In the genomic region with DNA sequence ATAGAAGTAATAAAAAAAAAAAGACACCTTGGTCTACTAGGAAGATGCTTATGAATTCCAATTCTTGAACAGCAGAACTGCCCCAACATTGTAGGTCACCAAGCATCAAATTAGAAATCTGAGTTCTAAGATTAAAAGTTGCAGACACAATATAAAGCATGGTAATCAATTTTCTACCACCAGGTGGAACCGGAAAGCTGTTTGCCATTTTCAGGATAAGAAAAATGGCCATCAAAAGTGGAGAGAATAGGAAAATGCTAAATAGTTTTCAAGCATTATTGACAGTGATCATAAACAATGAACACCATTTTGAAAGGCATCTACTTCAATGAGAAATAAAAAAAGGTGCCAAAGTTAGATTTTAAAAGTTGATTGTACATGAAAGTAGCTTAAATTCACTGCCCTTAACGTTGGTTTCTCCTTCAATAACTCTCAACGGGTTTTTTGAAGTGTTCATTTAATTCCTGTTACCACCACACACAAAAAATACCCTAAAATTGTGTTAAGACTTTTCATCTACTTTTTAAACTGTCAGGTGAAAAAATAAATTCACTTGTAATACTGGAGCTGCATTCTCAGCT, we compare ENCODE assay signal across 1 cellular context.
TF ChIP-seq lines count a peak whose summit lies in the region.

No MANE protein-coding gene starts in this region.

TF ChIP-seq in SK-N-SH treated with all-trans-retinoic acid at 6 μM for 48 hours, 23 proteins besides CTCF, POLR2A, EP300 and RAD21 (continued from another document):
- TF ChIP-seq ZNF70 (CRISPR knock-in tag; IDR thresholded peaks at IDR 0.05) (no peak), GLIS3 (CRISPR knock-in tag; IDR thresholded peaks at IDR 0.05) (no peak), ZNF8 (CRISPR knock-in tag; IDR thresholded peaks at IDR 0.05) (no peak), CSDC2 (CRISPR knock-in tag; IDR thresholded peaks at IDR 0.05) (no peak), ZFP30 (CRISPR knock-in tag; IDR thresholded peaks at IDR 0.05) (no peak), RARB (CRISPR knock-in tag; IDR thresholded peaks at IDR 0.05) (no peak), ESRRG (CRISPR knock-in tag; IDR thresholded peaks at IDR 0.05) (no peak), ISL1 (CRISPR knock-in tag; IDR thresholded peaks at IDR 0.05) (no peak), SNAI2 (CRISPR knock-in tag; IDR thresholded peaks at IDR 0.05) (no peak), ZNF565 (CRISPR knock-in tag; conservative IDR thresholded peaks at IDR 0.05; ENCODE audit: low read depth) (no peak)
- TF ChIP-seq, protein P1, sequence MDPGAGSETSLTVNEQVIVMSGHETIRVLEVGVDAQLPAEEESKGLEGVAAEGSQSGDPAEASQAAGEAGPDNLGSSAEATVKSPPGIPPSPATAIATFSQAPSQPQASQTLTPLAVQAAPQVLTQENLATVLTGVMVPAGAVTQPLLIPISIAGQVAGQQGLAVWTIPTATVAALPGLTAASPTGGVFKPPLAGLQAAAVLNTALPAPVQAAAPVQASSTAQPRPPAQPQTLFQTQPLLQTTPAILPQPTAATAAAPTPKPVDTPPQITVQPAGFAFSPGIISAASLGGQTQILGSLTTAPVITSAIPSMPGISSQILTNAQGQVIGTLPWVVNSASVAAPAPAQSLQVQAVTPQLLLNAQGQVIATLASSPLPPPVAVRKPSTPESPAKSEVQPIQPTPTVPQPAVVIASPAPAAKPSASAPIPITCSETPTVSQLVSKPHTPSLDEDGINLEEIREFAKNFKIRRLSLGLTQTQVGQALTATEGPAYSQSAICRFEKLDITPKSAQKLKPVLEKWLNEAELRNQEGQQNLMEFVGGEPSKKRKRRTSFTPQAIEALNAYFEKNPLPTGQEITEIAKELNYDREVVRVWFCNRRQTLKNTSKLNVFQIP (CRISPR knock-in tag; IDR thresholded peaks at IDR 0.05; ENCODE audit: borderline replicate concordance, low read depth) = no peak
